Comparison of ENCODE assay signal across 27 cellular contexts in genomic region chr1:1929102-1929638, GRCh38. TPM values are rescaled to one million over a fixed set of nuclear protein-coding genes. Genes with fewer than 3 reads are reported as not detected.
DNase-seq lines count a peak whose midpoint lies in the region; ATAC-seq and TF ChIP-seq lines count a peak whose summit lies in the region.
"Had no signal": no experiment of that assay in that cellular context is flagged by ENCODE, and none has a peak within 500 bp of the region (broad histone marks: within the 10 kb centered on the region; RNA-seq: fewer than 3 reads in every experiment).

No MANE protein-coding gene starts in this region.

- ATAC-seq in heart left ventricle (peak in 3 of 4 donors; percentile 2 to 10 (median 5)), right lobe of liver (peak in 3 of 4 donors; percentile 2 to 9 (median 3)), GM18907 (IDR thresholded peaks at IDR 0.05; ENCODE audit: unreplicated experiment) (no peak)

- no peak overlapping the region for H3K4me3 ChIP-seq in heart left ventricle
- no peak overlapping the region for H3K4me3 ChIP-seq in right lobe of liver
- H3K4me3 ChIP-seq: SK-N-MC had no signal

- no peaks in the 10 kb centered on the region for H3K36me3 ChIP-seq in heart left ventricle
- H3K36me3 ChIP-seq in right lobe of liver: no peaks in the 10 kb centered on the region

- H3K4me1 ChIP-seq in heart left ventricle: peaks cover 0 to 19% (median 9%) of the 10 kb centered on the region in 12 donors
- H3K4me1 ChIP-seq in right lobe of liver: no peaks in the 10 kb centered on the region

- peak; percentile 37 for DNase-seq in DMS53 (lab: John Stamatoyannopoulos, UW)
- DNase-seq in DMS53 treated with DMSO at 0.1 percent for 48 hours (lab: John Stamatoyannopoulos, UW; ENCODE audit: unreplicated experiment): no peak
- DNase-seq in Daoy (ENCODE audit: low read depth): peak; percentile 2
- DNase-seq in heart left ventricle: no peak
- DNase-seq in right lobe of liver: no peak
- no peak for DNase-seq in NOMO-1 treated with DMSO at 0.1 percent for 48 hours (lab: John Stamatoyannopoulos, UW; ENCODE audit: unreplicated experiment)
- no peak for DNase-seq in cerebellar nuclear complex (lab: John Stamatoyannopoulos, UW)
- DNase-seq: ACHN; Calu3; CD8-positive, alpha-beta memory T cell; DMS153; EL; GF-D8; H7; HFFc6; MV-4-11; NCI-H1105 treated with DMSO at 0.1 percent for 48 hours; NCI-H1694 treated with DMSO at 0.1 percent for 48 hours; NCI-H446 treated with DMSO at 0.1 percent for 48 hours; NCI-H526 treated with DMSO at 0.1 percent for 48 hours; SHP77; SW 1271 had no signal

- WGBS in heart left ventricle, 4 donors: 56 to 74% (median 72%) methylated on average over 5 to 10 of the region's 10 CpGs
- WGBS in right lobe of liver (ENCODE audit: insufficient coverage, low coverage, low lambda C conversion rate, missing lambda C conversion rate): 68% methylated on average over 4 of the region's 10 CpGs

- no peak overlapping the region for H3K27ac ChIP-seq in heart left ventricle
- H3K27ac ChIP-seq in right lobe of liver: no peak overlapping the region
- H3K27ac ChIP-seq: 22Rv1, SK-N-MC had no signal

- H3K27me3 ChIP-seq in heart left ventricle: no peaks in the 10 kb centered on the region
- H3K27me3 ChIP-seq in right lobe of liver: no peaks in the 10 kb centered on the region

- TF ChIP-seq POLR2A in heart left ventricle (IDR thresholded peaks at IDR 0.05): no peak
- TF ChIP-seq POLR2A in right lobe of liver (IDR thresholded peaks at IDR 0.05): no peak

- intact Hi-C loops in heart left ventricle (cut with DNase I) (no loop called here), right lobe of liver (cut with DNase I) (no loop called here)

- TF ChIP-seq CTCF in heart left ventricle (IDR thresholded peaks at IDR 0.05) (no peak), right lobe of liver (IDR thresholded peaks at IDR 0.05) (no peak)

- H3K9me3 ChIP-seq in heart left ventricle: no peaks in the 10 kb centered on the region
- H3K9me3 ChIP-seq in right lobe of liver: no peaks in the 10 kb centered on the region

RNA-seq across cellular contexts. Expression of gene TMEM52, which starts 10.1 kb away (rescaled TPM):
- 0.23 and 0.33 TPM in 2 replicates for total RNA-seq in Daoy (2014; rRNA removed; shearing (Covaris generic))
- total RNA-seq in heart left ventricle: 1 to 10 TPM in 6 of 9 donors, under 1 TPM in 3; 0.35 to 2.4 (median 1.1) TPM
- 1 to 10 TPM; 1.6 to 7.9 TPM for polyA plus RNA-seq in heart left ventricle
- total RNA-seq in right lobe of liver: 10 to 100 TPM in 1 of 6 experiments, 1 to 10 TPM in 5; 2.3 to 13.2 (median 6.0) TPM
- total RNA-seq: M059J had no signal
- polyA plus RNA-seq: IgD-negative memory B cell had no signal

RNA-seq across cellular contexts. Expression of gene CALML6, which starts 14.1 kb away (rescaled TPM):
- total RNA-seq in Daoy (2014; rRNA removed; shearing (Covaris generic)): 0.23 TPM in 1 of 2 replicates, not detected in the other
- total RNA-seq in heart left ventricle: under 1 TPM in 3 of 9 donors, not detected in 6; 0.17 to 0.58 (median 0.29) TPM
- not detected for polyA plus RNA-seq in heart left ventricle
- 1 to 10 TPM in 1 of 6 experiments, under 1 TPM in 3, not detected in 2; 0.44 to 1.4 (median 0.58) TPM for total RNA-seq in right lobe of liver
- total RNA-seq: M059J had no signal
- polyA plus RNA-seq: CD8-positive, alpha-beta memory T cell; IgD-negative memory B cell had no signal

RNA-seq across cellular contexts. Expression of gene GNB1, which starts 38.3 kb away (rescaled TPM):
- total RNA-seq in Daoy (2014; rRNA removed; shearing (Covaris generic)): 49.3 and 50.1 TPM in 2 replicates
- 100 to 1,000 TPM in 7 of 9 donors, 10 to 100 TPM in 2; 83.8 to 275 (median 172) TPM for total RNA-seq in heart left ventricle
- polyA plus RNA-seq in heart left ventricle: 100 to 1,000 TPM in 1 of 2 donors, 10 to 100 TPM in 1; 52.9 to 181 TPM
- total RNA-seq in right lobe of liver: 100 to 1,000 TPM in 4 of 6 experiments, 10 to 100 TPM in 2; 85.9 to 147 (median 104) TPM

Comparison
In these comparisons a context has a peak if more than half of its experiments do, and no peak if none do; other contexts are left out.
1. DNase-seq: peak in DMS53 (single experiment) and Daoy (single experiment); none in DMS53 treated with DMSO at 0.1 percent for 48 hours (single experiment), heart left ventricle (0 of 5), right lobe of liver (0 of 3), NOMO-1 treated with DMSO at 0.1 percent for 48 hours (single experiment) and cerebellar nuclear complex (0 of 2).